35 cellular contexts compared by ENCODE assay signal in the genomic region with DNA sequence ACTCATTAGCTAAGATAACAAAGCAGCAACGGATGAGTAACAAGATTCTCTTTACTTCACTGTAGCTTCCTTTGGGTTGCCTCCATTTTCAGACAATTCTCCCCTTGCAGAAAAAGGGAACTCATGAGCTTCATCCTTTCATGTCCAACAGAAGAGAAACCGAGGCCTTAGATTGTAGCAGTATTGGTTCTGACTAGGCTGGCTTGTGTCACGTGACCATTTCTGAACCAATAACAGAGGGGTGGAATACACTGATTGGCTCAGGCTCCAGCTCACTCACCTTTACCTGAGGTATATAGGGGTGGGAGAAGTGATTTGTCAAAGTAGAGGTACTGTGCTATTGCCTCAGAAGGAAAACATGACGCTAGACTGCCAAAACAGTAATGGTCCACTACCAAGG.
"Had no signal": no experiment of that assay in that cellular context is flagged by ENCODE, and none has a peak within 500 bp of the region (broad histone marks: within the 10 kb centered on the region; RNA-seq: fewer than 3 reads in every experiment).

No MANE protein-coding gene starts in this region.

- H3K27me3 ChIP-seq: MG63 had no signal

- H3K36me3 ChIP-seq: MG63 had no signal

- H3K4me3 ChIP-seq: MG63 had no signal

- DNase-seq: Kasumi-1, MG63, MM.1S, MV-4-11, NCI-H1048, NCI-H1092, NCI-H1092 treated with DMSO at 0.1 percent for 48 hours, NCI-H1105, NCI-H1105 treated with DMSO at 0.1 percent for 48 hours, NCI-H1417, NCI-H1417 treated with DMSO at 0.1 percent for 48 hours, NCI-H1436, NCI-H1436 treated with DMSO at 0.1 percent for 48 hours, NCI-H146, NCI-H1694, NCI-H1694 treated with DMSO at 0.1 percent for 48 hours, NCI-H187, NCI-H187 treated with DMSO at 0.1 percent for 48 hours, NCI-H1930, NCI-H2029, NCI-H2029 treated with DMSO at 0.1 percent for 48 hours, NCI-H2081, NCI-H2081 treated with DMSO at 0.1 percent for 48 hours, NCI-H2107, NCI-H2171, NCI-H2171 treated with DMSO at 0.1 percent for 48 hours, NCI-H2227 treated with DMSO at 0.1 percent for 48 hours, NCI-H226, NCI-H345, NCI-H446, NCI-H446 treated with DMSO at 0.1 percent for 48 hours, NCI-H510A, NCI-H510A treated with DMSO at 0.1 percent for 48 hours, NCI-H524, NCI-H524 treated with DMSO at 0.1 percent for 48 hours had no signal
